Comparison of ENCODE assay signal across 30 cellular contexts in the genomic region with DNA sequence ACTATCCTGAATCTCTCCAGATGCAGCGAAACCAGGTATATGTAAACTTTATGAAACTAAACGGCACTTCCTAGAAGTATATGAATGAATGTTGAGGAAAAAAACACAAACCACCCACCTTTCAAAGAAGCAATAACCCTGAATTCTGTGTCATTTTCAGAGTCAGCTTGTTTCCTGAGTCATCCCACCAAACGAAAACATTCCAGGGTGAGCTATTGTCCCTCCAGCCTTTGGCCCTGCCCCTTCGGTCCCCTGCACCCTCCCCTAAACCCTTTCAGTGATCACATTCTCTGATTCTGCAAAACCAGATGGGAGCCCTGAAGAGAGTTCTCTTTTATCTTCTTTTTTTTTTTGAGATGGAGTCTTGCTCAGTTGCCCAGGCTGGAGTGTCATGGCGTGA.
"Had no signal": no experiment of that assay in that cellular context is flagged by ENCODE, and none has a peak within 500 bp of the region (broad histone marks: within the 10 kb centered on the region; RNA-seq: fewer than 3 reads in every experiment).

No MANE protein-coding gene starts in this region.

- ATAC-seq: activated CD8-positive, alpha-beta memory T cell treated with anti-CD3 and anti-CD28 coated beads, Interleukin-2, amount 10 ng/mL, durations not matched to agents 7 days and 5 days; activated T-cell treated with anti-CD3 and anti-CD28 coated beads, Interleukin-2, amount 50 U/mL, for 72 hours; activated T-helper 17 cell treated with anti-CD3 and anti-CD28 coated beads, Interleukin-2, amount 50 U/mL, for 72 hours; body of pancreas had no signal

- FAIRE-seq: astrocyte had no signal

- H3K4me3 Mint-ChIP-seq: activated CD4-positive, alpha-beta memory T cell treated with anti-CD3 and anti-CD28 coated beads, Interleukin-2, amount 10 ng/mL, durations not matched to agents 7 days and 5 days; activated CD8-positive, alpha-beta memory T cell treated with anti-CD3 and anti-CD28 coated beads, Interleukin-2, amount 10 ng/mL, durations not matched to agents 7 days and 5 days; activated naive CD4-positive, alpha-beta T cell treated with anti-CD3 and anti-CD28 coated beads, Interleukin-2, amount 50 U/mL, for 24 hours; activated naive CD8-positive, alpha-beta T cell treated with anti-CD3 and anti-CD28 coated beads, Interleukin-2, amount 10 ng/mL, durations not matched to agents 7 days and 5 days; activated T-cell treated with anti-CD3 and anti-CD28 coated beads, Interleukin-2, amount 50 U/mL, for 72 hours; activated T-helper 17 cell treated with anti-CD3 and anti-CD28 coated beads, Interleukin-2, amount 50 U/mL, for 72 hours had no signal

- H3K27ac Mint-ChIP-seq: activated CD4-positive, alpha-beta memory T cell treated with anti-CD3 and anti-CD28 coated beads, Interleukin-2, amount 10 ng/mL, durations not matched to agents 7 days and 5 days; activated CD8-positive, alpha-beta memory T cell treated with anti-CD3 and anti-CD28 coated beads, Interleukin-2, amount 10 ng/mL, durations not matched to agents 7 days and 5 days; activated naive CD4-positive, alpha-beta T cell treated with anti-CD3 and anti-CD28 coated beads, Interleukin-2, amount 50 U/mL, for 24 hours; activated naive CD8-positive, alpha-beta T cell treated with anti-CD3 and anti-CD28 coated beads, Interleukin-2, amount 10 ng/mL, durations not matched to agents 7 days and 5 days; activated T-cell treated with anti-CD3 and anti-CD28 coated beads, Interleukin-2, amount 50 U/mL, for 72 hours; activated T-helper 17 cell treated with anti-CD3 and anti-CD28 coated beads, Interleukin-2, amount 50 U/mL, for 72 hours had no signal

- H3K27me3 Mint-ChIP-seq: activated CD4-positive, alpha-beta memory T cell treated with anti-CD3 and anti-CD28 coated beads, Interleukin-2, amount 10 ng/mL, durations not matched to agents 7 days and 5 days; activated CD8-positive, alpha-beta memory T cell treated with anti-CD3 and anti-CD28 coated beads, Interleukin-2, amount 10 ng/mL, durations not matched to agents 7 days and 5 days; activated naive CD4-positive, alpha-beta T cell treated with anti-CD3 and anti-CD28 coated beads, Interleukin-2, amount 50 U/mL, for 24 hours; activated naive CD8-positive, alpha-beta T cell treated with anti-CD3 and anti-CD28 coated beads, Interleukin-2, amount 10 ng/mL, durations not matched to agents 7 days and 5 days had no signal

- DNase-seq: activated CD4-positive, alpha-beta memory T cell treated with anti-CD3 and anti-CD28 coated beads, Interleukin-2, amount 10 ng/mL, durations not matched to agents 7 days and 5 days; activated CD4-positive, alpha-beta T cell treated with anti-CD3 and anti-CD28 coated beads for 1 hour; activated CD4-positive, alpha-beta T cell treated with anti-CD3 and anti-CD28 coated beads for 48 hours; activated CD4-positive, CD25-positive, alpha-beta regulatory T cell; activated CD8-positive, alpha-beta memory T cell treated with anti-CD3 and anti-CD28 coated beads for 24 hours; activated CD8-positive, alpha-beta memory T cell treated with anti-CD3 and anti-CD28 coated beads, Interleukin-2, amount 10 ng/mL, durations not matched to agents 7 days and 5 days; activated CD8-positive, alpha-beta memory T cell treated with anti-CD3 and anti-CD28 coated beads, Interleukin-2, amount 50 U/mL, for 48 hours; activated gamma-delta T cell; activated naive CD4-positive, alpha-beta T cell treated with Interleukin-2 at 50 U/mL for 16 hours; activated naive CD8-positive, alpha-beta T cell treated with anti-CD3 and anti-CD28 coated beads, Interleukin-2, amount 10 ng/mL, durations not matched to agents 7 days and 5 days; activated T-cell treated with anti-CD3 and anti-CD28 coated beads, Interleukin-2, amount 50 U/mL, for 72 hours; amygdala; body of pancreas; NCI-H1048; NCI-H1105 treated with DMSO at 0.1 percent for 48 hours; NCI-H1436; NCI-H1694; NCI-H2029; NCI-H345; NCI-H524 treated with DMSO at 0.1 percent for 48 hours; PC-9; SHP77 treated with DMSO at 0.1 percent for 48 hours; SW 1271; T-helper 1 cell; T-helper 2 cell; T-helper 9 cell; WERI-Rb-1 had no signal

- H3K36me3 Mint-ChIP-seq: activated CD8-positive, alpha-beta memory T cell treated with anti-CD3 and anti-CD28 coated beads, Interleukin-2, amount 10 ng/mL, durations not matched to agents 7 days and 5 days; activated naive CD4-positive, alpha-beta T cell treated with anti-CD3 and anti-CD28 coated beads, Interleukin-2, amount 50 U/mL, for 24 hours; activated naive CD8-positive, alpha-beta T cell treated with anti-CD3 and anti-CD28 coated beads, Interleukin-2, amount 10 ng/mL, durations not matched to agents 7 days and 5 days had no signal

- H3K4me1 Mint-ChIP-seq: activated CD4-positive, alpha-beta memory T cell treated with anti-CD3 and anti-CD28 coated beads, Interleukin-2, amount 10 ng/mL, durations not matched to agents 7 days and 5 days; activated CD8-positive, alpha-beta memory T cell treated with anti-CD3 and anti-CD28 coated beads, Interleukin-2, amount 10 ng/mL, durations not matched to agents 7 days and 5 days; activated naive CD4-positive, alpha-beta T cell treated with anti-CD3 and anti-CD28 coated beads, Interleukin-2, amount 50 U/mL, for 24 hours; activated naive CD8-positive, alpha-beta T cell treated with anti-CD3 and anti-CD28 coated beads, Interleukin-2, amount 10 ng/mL, durations not matched to agents 7 days and 5 days; activated T-helper 17 cell treated with anti-CD3 and anti-CD28 coated beads, Interleukin-2, amount 50 U/mL, for 72 hours had no signal

- H3K9me3 Mint-ChIP-seq: activated naive CD4-positive, alpha-beta T cell treated with anti-CD3 and anti-CD28 coated beads, Interleukin-2, amount 50 U/mL, for 24 hours had no signal
